Comparison of ENCODE assay signal across 14 cellular contexts in the genomic region with DNA sequence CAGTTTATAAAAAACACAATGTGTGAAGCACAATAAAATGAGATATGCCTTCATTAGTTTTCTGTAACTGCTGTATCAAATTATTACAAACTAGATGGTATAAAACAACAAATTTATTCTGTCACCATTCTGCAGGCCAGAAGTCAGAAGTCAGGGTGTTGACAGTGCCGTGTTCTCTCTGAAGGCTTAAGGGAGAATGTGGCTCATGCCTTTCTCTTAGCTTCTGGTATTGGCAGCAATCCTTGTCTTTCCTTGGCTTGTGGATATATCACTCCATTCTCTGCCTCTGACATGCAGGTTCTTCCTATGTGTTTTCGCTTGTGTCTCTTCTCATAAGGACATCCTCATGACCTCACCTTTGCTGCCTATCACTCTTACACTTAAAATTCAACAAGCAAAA. TPM values are rescaled to one million over a fixed set of nuclear protein-coding genes. Genes with fewer than 3 reads are reported as not detected.
A peak's percentile ranks its signal among the peaks of the same experiment; 100 is the strongest.
DNase-seq lines count a peak whose midpoint lies in the region; ATAC-seq and TF ChIP-seq lines count a peak whose summit lies in the region.
"Had no signal": no experiment of that assay in that cellular context is flagged by ENCODE, and none has a peak within 500 bp of the region (broad histone marks: within the 10 kb centered on the region; RNA-seq: fewer than 3 reads in every experiment).

No MANE protein-coding gene starts in this region.

- no peak overlapping the region for H4K5ac ChIP-seq in IMR-90 (ENCODE audit: low read depth, low read length)

- CTCF ChIA-PET in CD8-positive, alpha-beta memory T cell (lab: Charles Lee): interaction anchor here (0.8 to 4.8 kb wide), 3 partner anchors 11 to 17 kb away, joined by 3 to 40 read pairs (median 3); partner anchors contain the start of gene NEK7
- CTCF ChIA-PET in IMR-90 (lab: Yijun Ruan, JAX): no interaction called here

- H2BK20ac ChIP-seq in IMR-90 (ENCODE audit: low read depth, low read length): no peak overlapping the region

- 100% methylated on average over 1 of the region's 2 CpGs; no CpG with 5 or more reads in 1 of the 2 experiments for WGBS in IMR-90 (ENCODE audit: extremely low coverage in 2 of 2, insufficient read length in 1 of 2), 2 experiments
- WGBS in mesodermal cell (ENCODE audit: insufficient coverage in 2 of 2), 2 experiments: 94 to 100% methylated on average over 2 of the region's 2 CpGs

- H3K56ac ChIP-seq in IMR-90 (ENCODE audit: extremely low read depth, insufficient read depth, low read length): no peak overlapping the region

- POLR2A ChIA-PET in CD8-positive, alpha-beta memory T cell (lab: Charles Lee): interaction anchor here (0.6 to 2.1 kb wide), 6 partner anchors 8 to 491 kb away, joined by 3 to 10 read pairs (median 6); partner anchors contain the start of gene NEK7
- POLR2A ChIA-PET in IMR-90 (lab: Charles Lee; ENCODE audit: unreplicated experiment): no interaction called here

- no peaks in the 10 kb centered on the region for H3K36me3 ChIP-seq in CD8-positive, alpha-beta memory T cell (ENCODE audit: insufficient read depth, low read length)
- H3K36me3 ChIP-seq in IMR-90 (ENCODE audit: control insufficient read depth, insufficient read depth, low read length) (peaks cover 2% of the 10 kb centered on the region; the same call in 1 of the 2 replicates), mesodermal cell (ENCODE audit: control insufficient read depth, insufficient read depth, low read length) (no peaks in the 10 kb centered on the region), neural progenitor cell (no peaks in the 10 kb centered on the region), H7 (replicated peaks; ENCODE audit: control insufficient read depth, insufficient read depth, low read length) (no peaks in the 10 kb centered on the region)
- H3K36me3 ChIP-seq: HAP-1, sigmoid colon had no signal

- peak overlapping the region; percentile 78 for H3K23ac ChIP-seq in IMR-90 (ENCODE audit: low read depth, low read length)

- 0 out of 2 replicates have a peak overlapping the region, but pooled peaks have one; percentile 23 for H3K14ac ChIP-seq in IMR-90 (replicated peaks; ENCODE audit: low read depth, low read length)

- H2BK120ac ChIP-seq in IMR-90 (ENCODE audit: low read depth, low read length): no peak overlapping the region

- H3K18ac ChIP-seq in IMR-90 (ENCODE audit: low read depth, low read length): no peak overlapping the region

- no peak overlapping the region for H4K8ac ChIP-seq in IMR-90 (ENCODE audit: low read depth in 2 of 2, low read length in 2 of 2)

- H2AK5ac ChIP-seq in IMR-90 (ENCODE audit: low read depth, low read length): peak overlapping the region; percentile 67; the same call in 1 of the 2 replicates

- in situ Hi-C loops in IMR-90 (cut with MboI; ENCODE audit: low sequenced_read_pairs): no loop called here

- peak overlapping the region; percentile 58 to 90 (median 75) for H3K4me3 Mint-ChIP-seq in CD8-positive, alpha-beta memory T cell
- H3K4me3 Mint-ChIP-seq in activated T-helper 2 cell treated with anti-CD3 and anti-CD28 coated beads, Interferon-gamma antibody, Interleukin-2, Interleukin-4, amounts not matched to agents 10 μg/mL and 5 μg/mL and 100 μg/mL, durations not matched to agents 14 hours and 24 hours and 36 hours (ENCODE audit: low read depth): peak overlapping the region; percentile 34
- H3K4me3 Mint-ChIP-seq in neural progenitor cell: no peak overlapping the region
- H3K4me3 Mint-ChIP-seq: CD14-positive monocyte, nephron progenitor cell had no signal

- no peak for ATAC-seq in IMR-90 (ENCODE audit: low read depth)

- no peak for TF ChIP-seq POLR2A in IMR-90 (IDR thresholded peaks at IDR 0.05; ENCODE audit: low read depth, low read length)

- TF ChIP-seq CTCF in IMR-90 (conservative IDR thresholded peaks at IDR 0.05; ENCODE audit: low read depth, low read length) (no peak), neural progenitor cell (IDR thresholded peaks at IDR 0.05) (no peak)

- no peak overlapping the region for H2AK9ac ChIP-seq in IMR-90 (replicated peaks; ENCODE audit: low read depth, low read length, poor library complexity)

- H3K27ac Mint-ChIP-seq in CD8-positive, alpha-beta memory T cell: peak overlapping the region; percentile 75 to 99 (median 93)
- H3K27ac Mint-ChIP-seq in activated T-helper 2 cell treated with anti-CD3 and anti-CD28 coated beads, Interferon-gamma antibody, Interleukin-2, Interleukin-4, amounts not matched to agents 10 μg/mL and 5 μg/mL and 100 μg/mL, durations not matched to agents 14 hours and 24 hours and 36 hours: peak overlapping the region; percentile 89
- H3K27ac Mint-ChIP-seq in neural progenitor cell: no peak overlapping the region

- no TSS peak for BruUV-seq in IMR-90 (replicated peaks; lab: Mats Ljungman, UMichigan)

- H3K4me1 ChIP-seq in CD8-positive, alpha-beta memory T cell (ENCODE audit: insufficient read depth, low read length): peaks cover 96% of the 10 kb centered on the region
- H3K4me1 ChIP-seq in IMR-90 (ENCODE audit: control insufficient read depth, insufficient read depth, low read length): peaks cover 19% of the 10 kb centered on the region
- peaks cover 34% of the 10 kb centered on the region for H3K4me1 ChIP-seq in mesodermal cell (ENCODE audit: control insufficient read depth, insufficient read depth, low read length, poor library complexity, severe bottlenecking)
- peaks cover 15% of the 10 kb centered on the region for H3K4me1 ChIP-seq in neural progenitor cell

- no peak for DNase-seq in CD8-positive, alpha-beta memory T cell
- no peak for DNase-seq in IMR-90
- no peak for DNase-seq in activated T-helper 2 cell treated with anti-CD3 and anti-CD28 coated beads, Interferon-gamma antibody, Interleukin-2, Interleukin-4, amounts not matched to agents 10 μg/mL and 5 μg/mL and 100 μg/mL, durations not matched to agents 14 hours and 24 hours and 36 hours (ENCODE audit: low spot score)
- no peak for DNase-seq in neural progenitor cell (ENCODE audit: low spot score)
- no peak for DNase-seq in H7
- DNase-seq in NAMALWA (ENCODE audit: low spot score): no peak
- DNase-seq: activated CD4-positive, alpha-beta T cell treated with anti-CD3 and anti-CD28 coated beads, Interleukin-2, amount 50 U/mL, for 48 hours; NCI-H2171; nephron progenitor cell; sigmoid colon had no signal

- intact Hi-C loops in IMR-90 (cut with micrococcal nuclease): no loop called here
- intact Hi-C loops in activated T-helper 2 cell treated with anti-CD3 and anti-CD28 coated beads, Interferon-gamma antibody, Interleukin-2, Interleukin-4, amounts not matched to agents 10 μg/mL and 5 μg/mL and 100 μg/mL, durations not matched to agents 14 hours and 24 hours and 36 hours (cut with micrococcal nuclease): loop anchor here (1.0 to 5.0 kb wide), 6 partner anchors 7 to 762 kb away; no protein-coding TSS in a partner anchor

- H3K27ac ChIP-seq in CD8-positive, alpha-beta memory T cell (ENCODE audit: low read depth, low read length): peak overlapping the region; percentile 38
- H3K27ac ChIP-seq in IMR-90 (ENCODE audit: insufficient read depth, low read length) (no peak overlapping the region), mesodermal cell (ENCODE audit: low read depth, low read length, severe bottlenecking) (peak overlapping the region; percentile 31), neural progenitor cell (no peak overlapping the region)
- H3K27ac ChIP-seq: HL-60, sigmoid colon had no signal

- 0 out of 2 replicates have a peak overlapping the region, but pooled peaks have one; percentile 28 for H4K91ac ChIP-seq in IMR-90 (ENCODE audit: insufficient read depth, low read depth, low read length)

- H2AFZ ChIP-seq in IMR-90 (replicated peaks; ENCODE audit: low read length, poor library complexity): no peak overlapping the region
- no peak overlapping the region for H2AFZ ChIP-seq in neural progenitor cell (replicated peaks)

- no peak overlapping the region for H2BK5ac ChIP-seq in IMR-90 (ENCODE audit: low read depth, low read length, poor library complexity, severe bottlenecking)

- H4K20me1 ChIP-seq in IMR-90 (ENCODE audit: insufficient read depth, low read length): peaks cover 71% of the 10 kb centered on the region
- H4K20me1 ChIP-seq in neural progenitor cell (ENCODE audit: low read depth): no peaks in the 10 kb centered on the region

- no peak for TF ChIP-seq RAD21 in IMR-90 (IDR thresholded peaks at IDR 0.05; ENCODE audit: low read length)

- H3K4me2 ChIP-seq in IMR-90 (ENCODE audit: low read depth, low read length) (no peak overlapping the region), neural progenitor cell (no peak overlapping the region)

- H3K4me1 Mint-ChIP-seq in CD8-positive, alpha-beta memory T cell: peaks cover 87 to 96% (median 95%) of the 10 kb centered on the region in 3 donors
- H3K4me1 Mint-ChIP-seq in activated T-helper 2 cell treated with anti-CD3 and anti-CD28 coated beads, Interferon-gamma antibody, Interleukin-2, Interleukin-4, amounts not matched to agents 10 μg/mL and 5 μg/mL and 100 μg/mL, durations not matched to agents 14 hours and 24 hours and 36 hours (ENCODE audit: low read depth): peaks cover 70% of the 10 kb centered on the region
- H3K4me1 Mint-ChIP-seq in neural progenitor cell: peaks cover 17% of the 10 kb centered on the region

- H3K9ac ChIP-seq in IMR-90 (ENCODE audit: low read depth, low read length) (no peak overlapping the region), neural progenitor cell (no peak overlapping the region)

- no peaks in the 10 kb centered on the region for H3K27me3 ChIP-seq in CD8-positive, alpha-beta memory T cell (ENCODE audit: insufficient read depth, low read length, poor library complexity, severe bottlenecking)
- H3K27me3 ChIP-seq in IMR-90 (ENCODE audit: control insufficient read depth, insufficient read depth, low read length) (no peaks in the 10 kb centered on the region), neural progenitor cell (no peaks in the 10 kb centered on the region), H7 (ENCODE audit: control insufficient read depth, insufficient read depth, low read length) (no peaks in the 10 kb centered on the region)
- H3K27me3 ChIP-seq: sigmoid colon had no signal

- peaks cover 0 to 2% (median 1%) of the 10 kb centered on the region in 3 donors for H3K36me3 Mint-ChIP-seq in CD8-positive, alpha-beta memory T cell
- peaks cover 33% of the 10 kb centered on the region for H3K36me3 Mint-ChIP-seq in activated T-helper 2 cell treated with anti-CD3 and anti-CD28 coated beads, Interferon-gamma antibody, Interleukin-2, Interleukin-4, amounts not matched to agents 10 μg/mL and 5 μg/mL and 100 μg/mL, durations not matched to agents 14 hours and 24 hours and 36 hours (ENCODE audit: low read depth)
- H3K36me3 Mint-ChIP-seq in neural progenitor cell: peaks cover 8% of the 10 kb centered on the region

- dilution Hi-C loops in IMR-90 (cut with HindIII; ENCODE audit: low sequenced_read_pairs, unreplicated experiment): no loop called here

- H3K9me3 Mint-ChIP-seq in CD8-positive, alpha-beta memory T cell: no peaks in the 10 kb centered on the region
- H3K9me3 Mint-ChIP-seq in activated T-helper 2 cell treated with anti-CD3 and anti-CD28 coated beads, Interferon-gamma antibody, Interleukin-2, Interleukin-4, amounts not matched to agents 10 μg/mL and 5 μg/mL and 100 μg/mL, durations not matched to agents 14 hours and 24 hours and 36 hours: no peaks in the 10 kb centered on the region
- H3K9me3 Mint-ChIP-seq in neural progenitor cell: peaks cover 2% of the 10 kb centered on the region
- H3K9me3 Mint-ChIP-seq: CD14-positive monocyte had no signal

- no peak overlapping the region for H3K4ac ChIP-seq in IMR-90 (ENCODE audit: low read depth, low read length)

- H2BK15ac ChIP-seq in IMR-90 (ENCODE audit: low read depth, low read length): no peak overlapping the region

- H3K79me2 ChIP-seq in neural progenitor cell (ENCODE audit: low read depth): peaks cover 96% of the 10 kb centered on the region

- H3K9me3 ChIP-seq in CD8-positive, alpha-beta memory T cell (ENCODE audit: low read length): no peaks in the 10 kb centered on the region
- no peaks in the 10 kb centered on the region for H3K9me3 ChIP-seq in IMR-90 (ENCODE audit: control insufficient read depth, insufficient read depth, low read length)
- H3K9me3 ChIP-seq in mesodermal cell (ENCODE audit: control insufficient read depth, low read length): no peaks in the 10 kb centered on the region
- H3K9me3 ChIP-seq in neural progenitor cell (ENCODE audit: low read depth): no peaks in the 10 kb centered on the region
- H3K9me3 ChIP-seq: HAP-1, sigmoid colon had no signal

- H3K4me3 ChIP-seq in CD8-positive, alpha-beta memory T cell (ENCODE audit: low read length): peak overlapping the region; percentile 18
- no peak overlapping the region for H3K4me3 ChIP-seq in IMR-90 (ENCODE audit: insufficient read depth, low read depth, low read length)
- no peak overlapping the region for H3K4me3 ChIP-seq in mesodermal cell (ENCODE audit: extremely low read depth, insufficient read depth, low read length, poor library complexity, severe bottlenecking)
- no peak overlapping the region for H3K4me3 ChIP-seq in neural progenitor cell
- H3K4me3 ChIP-seq in H7 (ENCODE audit: insufficient read depth, low read depth, low read length): no peak overlapping the region
- H3K4me3 ChIP-seq: HAP-1, sigmoid colon had no signal

- peaks cover 3 to 72% of the 10 kb centered on the region in 2 experiments; a peak in 2 of 4 replicates for H3K79me1 ChIP-seq in IMR-90 (ENCODE audit: low read depth in 1 of 2, low read length in 2 of 2)

- peaks cover 26% of the 10 kb centered on the region for H3K9me1 ChIP-seq in IMR-90 (ENCODE audit: insufficient read depth, low read length)

- H3F3A ChIP-seq in neural progenitor cell (ENCODE audit: low read depth): no peaks in the 10 kb centered on the region

- no peaks in the 10 kb centered on the region for H3K27me3 Mint-ChIP-seq in CD8-positive, alpha-beta memory T cell
- no peaks in the 10 kb centered on the region for H3K27me3 Mint-ChIP-seq in activated T-helper 2 cell treated with anti-CD3 and anti-CD28 coated beads, Interferon-gamma antibody, Interleukin-2, Interleukin-4, amounts not matched to agents 10 μg/mL and 5 μg/mL and 100 μg/mL, durations not matched to agents 14 hours and 24 hours and 36 hours (ENCODE audit: low read depth)
- H3K27me3 Mint-ChIP-seq in neural progenitor cell (ENCODE audit: insufficient read depth, low read depth): no peaks in the 10 kb centered on the region

RNA-seq across cellular contexts. Expression of gene NEK7, which starts 10.1 kb away (rescaled TPM):
- total RNA-seq in CD8-positive, alpha-beta memory T cell: 10 to 100 TPM; 64.7 to 68.6 TPM
- polyA plus RNA-seq in CD8-positive, alpha-beta memory T cell: 80.8 TPM
- total RNA-seq in IMR-90 (2012; rRNA removed) (297 and 467 TPM in 2 replicates), neural progenitor cell (ENCODE audit: low replicate concordance) (20.7 and 34.7 TPM in 2 replicates)
- polyA plus RNA-seq in IMR-90 (2012; rRNA removed): 82.8 and 89.0 TPM in 2 replicates
- polyA plus RNA-seq in IMR-90 (2012; cell fraction: cytosol; rRNA removed): 23.2 and 34.7 TPM in 2 replicates
- 11.9 and 86.4 TPM in 2 replicates for polyA plus RNA-seq in IMR-90 (2012; cell fraction: nucleus; rRNA removed; ENCODE audit: low replicate concordance)
- 105 and 118 TPM in 2 replicates for total RNA-seq in activated T-helper 2 cell treated with anti-CD3 and anti-CD28 coated beads, Interferon-gamma antibody, Interleukin-2, Interleukin-4, amounts not matched to agents 10 μg/mL and 5 μg/mL and 100 μg/mL, durations not matched to agents 14 hours and 24 hours and 36 hours
- 30.0 TPM for polyA plus RNA-seq in mesodermal cell (2013, experiment 1 of 2)
- 33.9 TPM for polyA plus RNA-seq in mesodermal cell (2013, experiment 2 of 2)
- total RNA-seq in H7 (2014; rRNA removed; shearing (Covaris generic)): 20.3 and 25.5 TPM in 2 replicates

Comparison
In these comparisons a context has a peak if more than half of its experiments do, and no peak if none do; other contexts are left out.
1. H3K27ac ChIP-seq: peak in CD8-positive, alpha-beta memory T cell (single experiment) and mesodermal cell (single experiment); none in IMR-90 (single experiment) and neural progenitor cell (single experiment).